Comparison of ENCODE assay signal across 2 cellular contexts in the genomic region with DNA sequence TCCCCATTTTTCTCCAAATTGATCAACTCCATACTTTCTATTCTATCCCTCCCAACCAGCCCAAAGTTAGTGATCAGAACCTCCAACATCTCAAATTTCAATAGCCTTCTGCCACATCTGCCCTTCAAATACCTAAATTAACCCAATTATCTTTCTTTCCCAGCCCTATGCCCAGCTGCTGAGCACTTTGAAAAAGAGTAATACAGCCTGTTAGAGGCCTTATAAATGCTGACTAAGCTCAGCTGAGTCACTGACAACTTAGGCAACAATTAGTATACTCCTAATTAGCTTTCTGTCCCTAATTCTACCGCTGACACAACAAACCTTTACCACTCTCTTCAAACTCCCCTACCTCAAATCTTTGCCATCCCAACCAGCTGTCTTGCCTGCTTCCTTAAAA.
TF ChIP-seq lines count a peak whose summit lies in the region.

No MANE protein-coding gene starts in this region.

TF ChIP-seq in HepG2, 621 proteins besides CTCF, POLR2A, EP300 and RAD21:
- TF ChIP-seq RFX1 (IDR thresholded peaks at IDR 0.05) (no peak), MAFK (conservative IDR thresholded peaks at IDR 0.05 in 1 of 2, IDR thresholded peaks at IDR 0.05 in 1 of 2; ENCODE audit: low read length in 2 of 2) (peak; percentile 81 to 86), ZNF674 (CRISPR knock-in tag; IDR thresholded peaks at IDR 0.05; ENCODE audit: low read depth) (no peak), IRF2 (CRISPR knock-in tag; IDR thresholded peaks at IDR 0.05) (no peak), GATAD2A (CRISPR knock-in tag; IDR thresholded peaks at IDR 0.05) (no peak), ZFP1 (CRISPR knock-in tag; IDR thresholded peaks at IDR 0.05) (no peak), RNF2 (conservative IDR thresholded peaks at IDR 0.05; ENCODE audit: low read depth) (no peak), FLYWCH1 (CRISPR knock-in tag; IDR thresholded peaks at IDR 0.05) (no peak), RFXAP (CRISPR knock-in tag; IDR thresholded peaks at IDR 0.05; ENCODE audit: borderline replicate concordance) (no peak), MBNL3 (CRISPR knock-in tag; conservative IDR thresholded peaks at IDR 0.05) (no peak), MAFF (IDR thresholded peaks at IDR 0.05; ENCODE audit: low read depth, low read length) (peak; percentile 86)
- TF ChIP-seq, protein P1, sequence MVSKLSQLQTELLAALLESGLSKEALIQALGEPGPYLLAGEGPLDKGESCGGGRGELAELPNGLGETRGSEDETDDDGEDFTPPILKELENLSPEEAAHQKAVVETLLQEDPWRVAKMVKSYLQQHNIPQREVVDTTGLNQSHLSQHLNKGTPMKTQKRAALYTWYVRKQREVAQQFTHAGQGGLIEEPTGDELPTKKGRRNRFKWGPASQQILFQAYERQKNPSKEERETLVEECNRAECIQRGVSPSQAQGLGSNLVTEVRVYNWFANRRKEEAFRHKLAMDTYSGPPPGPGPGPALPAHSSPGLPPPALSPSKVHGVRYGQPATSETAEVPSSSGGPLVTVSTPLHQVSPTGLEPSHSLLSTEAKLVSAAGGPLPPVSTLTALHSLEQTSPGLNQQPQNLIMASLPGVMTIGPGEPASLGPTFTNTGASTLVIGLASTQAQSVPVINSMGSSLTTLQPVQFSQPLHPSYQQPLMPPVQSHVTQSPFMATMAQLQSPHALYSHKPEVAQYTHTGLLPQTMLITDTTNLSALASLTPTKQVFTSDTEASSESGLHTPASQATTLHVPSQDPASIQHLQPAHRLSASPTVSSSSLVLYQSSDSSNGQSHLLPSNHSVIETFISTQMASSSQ (IDR thresholded peaks at IDR 0.05; ENCODE audit: low read depth) = no peak
- TF ChIP-seq, protein P1 (CRISPR knock-in tag; IDR thresholded peaks at IDR 0.05; ENCODE audit: borderline replicate concordance) = no peak
- TF ChIP-seq, protein P2, sequence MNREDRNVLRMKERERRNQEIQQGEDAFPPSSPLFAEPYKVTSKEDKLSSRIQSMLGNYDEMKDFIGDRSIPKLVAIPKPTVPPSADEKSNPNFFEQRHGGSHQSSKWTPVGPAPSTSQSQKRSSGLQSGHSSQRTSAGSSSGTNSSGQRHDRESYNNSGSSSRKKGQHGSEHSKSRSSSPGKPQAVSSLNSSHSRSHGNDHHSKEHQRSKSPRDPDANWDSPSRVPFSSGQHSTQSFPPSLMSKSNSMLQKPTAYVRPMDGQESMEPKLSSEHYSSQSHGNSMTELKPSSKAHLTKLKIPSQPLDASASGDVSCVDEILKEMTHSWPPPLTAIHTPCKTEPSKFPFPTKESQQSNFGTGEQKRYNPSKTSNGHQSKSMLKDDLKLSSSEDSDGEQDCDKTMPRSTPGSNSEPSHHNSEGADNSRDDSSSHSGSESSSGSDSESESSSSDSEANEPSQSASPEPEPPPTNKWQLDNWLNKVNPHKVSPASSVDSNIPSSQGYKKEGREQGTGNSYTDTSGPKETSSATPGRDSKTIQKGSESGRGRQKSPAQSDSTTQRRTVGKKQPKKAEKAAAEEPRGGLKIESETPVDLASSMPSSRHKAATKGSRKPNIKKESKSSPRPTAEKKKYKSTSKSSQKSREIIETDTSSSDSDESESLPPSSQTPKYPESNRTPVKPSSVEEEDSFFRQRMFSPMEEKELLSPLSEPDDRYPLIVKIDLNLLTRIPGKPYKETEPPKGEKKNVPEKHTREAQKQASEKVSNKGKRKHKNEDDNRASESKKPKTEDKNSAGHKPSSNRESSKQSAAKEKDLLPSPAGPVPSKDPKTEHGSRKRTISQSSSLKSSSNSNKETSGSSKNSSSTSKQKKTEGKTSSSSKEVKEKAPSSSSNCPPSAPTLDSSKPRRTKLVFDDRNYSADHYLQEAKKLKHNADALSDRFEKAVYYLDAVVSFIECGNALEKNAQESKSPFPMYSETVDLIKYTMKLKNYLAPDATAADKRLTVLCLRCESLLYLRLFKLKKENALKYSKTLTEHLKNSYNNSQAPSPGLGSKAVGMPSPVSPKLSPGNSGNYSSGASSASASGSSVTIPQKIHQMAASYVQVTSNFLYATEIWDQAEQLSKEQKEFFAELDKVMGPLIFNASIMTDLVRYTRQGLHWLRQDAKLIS (CRISPR knock-in tag; IDR thresholded peaks at IDR 0.05) = no peak
- TF ChIP-seq, protein P3, sequence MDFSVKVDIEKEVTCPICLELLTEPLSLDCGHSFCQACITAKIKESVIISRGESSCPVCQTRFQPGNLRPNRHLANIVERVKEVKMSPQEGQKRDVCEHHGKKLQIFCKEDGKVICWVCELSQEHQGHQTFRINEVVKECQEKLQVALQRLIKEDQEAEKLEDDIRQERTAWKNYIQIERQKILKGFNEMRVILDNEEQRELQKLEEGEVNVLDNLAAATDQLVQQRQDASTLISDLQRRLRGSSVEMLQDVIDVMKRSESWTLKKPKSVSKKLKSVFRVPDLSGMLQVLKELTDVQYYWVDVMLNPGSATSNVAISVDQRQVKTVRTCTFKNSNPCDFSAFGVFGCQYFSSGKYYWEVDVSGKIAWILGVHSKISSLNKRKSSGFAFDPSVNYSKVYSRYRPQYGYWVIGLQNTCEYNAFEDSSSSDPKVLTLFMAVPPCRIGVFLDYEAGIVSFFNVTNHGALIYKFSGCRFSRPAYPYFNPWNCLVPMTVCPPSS (IDR thresholded peaks at IDR 0.05) = no peak
- TF ChIP-seq, protein P4, sequence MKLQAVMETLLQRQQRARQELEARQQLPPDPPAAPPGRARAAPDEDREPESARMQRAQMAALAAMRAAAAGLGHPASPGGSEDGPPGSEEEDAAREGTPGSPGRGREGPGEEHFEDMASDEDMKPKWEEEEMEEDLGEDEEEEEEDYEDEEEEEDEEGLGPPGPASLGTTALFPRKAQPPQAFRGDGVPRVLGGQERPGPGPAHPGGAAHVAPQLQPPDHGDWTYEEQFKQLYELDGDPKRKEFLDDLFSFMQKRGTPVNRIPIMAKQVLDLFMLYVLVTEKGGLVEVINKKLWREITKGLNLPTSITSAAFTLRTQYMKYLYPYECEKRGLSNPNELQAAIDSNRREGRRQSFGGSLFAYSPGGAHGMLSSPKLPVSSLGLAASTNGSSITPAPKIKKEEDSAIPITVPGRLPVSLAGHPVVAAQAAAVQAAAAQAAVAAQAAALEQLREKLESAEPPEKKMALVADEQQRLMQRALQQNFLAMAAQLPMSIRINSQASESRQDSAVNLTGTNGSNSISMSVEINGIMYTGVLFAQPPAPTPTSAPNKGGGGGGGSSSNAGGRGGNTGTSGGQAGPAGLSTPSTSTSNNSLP (IDR thresholded peaks at IDR 0.05; ENCODE audit: low read depth, low read length) = no peak
TF ChIP-seq in HepG2: peak in this region for 2.

TF ChIP-seq in K562, 482 proteins besides CTCF, POLR2A, EP300 and RAD21 (continues in another document):
- TF ChIP-seq, protein P5, sequence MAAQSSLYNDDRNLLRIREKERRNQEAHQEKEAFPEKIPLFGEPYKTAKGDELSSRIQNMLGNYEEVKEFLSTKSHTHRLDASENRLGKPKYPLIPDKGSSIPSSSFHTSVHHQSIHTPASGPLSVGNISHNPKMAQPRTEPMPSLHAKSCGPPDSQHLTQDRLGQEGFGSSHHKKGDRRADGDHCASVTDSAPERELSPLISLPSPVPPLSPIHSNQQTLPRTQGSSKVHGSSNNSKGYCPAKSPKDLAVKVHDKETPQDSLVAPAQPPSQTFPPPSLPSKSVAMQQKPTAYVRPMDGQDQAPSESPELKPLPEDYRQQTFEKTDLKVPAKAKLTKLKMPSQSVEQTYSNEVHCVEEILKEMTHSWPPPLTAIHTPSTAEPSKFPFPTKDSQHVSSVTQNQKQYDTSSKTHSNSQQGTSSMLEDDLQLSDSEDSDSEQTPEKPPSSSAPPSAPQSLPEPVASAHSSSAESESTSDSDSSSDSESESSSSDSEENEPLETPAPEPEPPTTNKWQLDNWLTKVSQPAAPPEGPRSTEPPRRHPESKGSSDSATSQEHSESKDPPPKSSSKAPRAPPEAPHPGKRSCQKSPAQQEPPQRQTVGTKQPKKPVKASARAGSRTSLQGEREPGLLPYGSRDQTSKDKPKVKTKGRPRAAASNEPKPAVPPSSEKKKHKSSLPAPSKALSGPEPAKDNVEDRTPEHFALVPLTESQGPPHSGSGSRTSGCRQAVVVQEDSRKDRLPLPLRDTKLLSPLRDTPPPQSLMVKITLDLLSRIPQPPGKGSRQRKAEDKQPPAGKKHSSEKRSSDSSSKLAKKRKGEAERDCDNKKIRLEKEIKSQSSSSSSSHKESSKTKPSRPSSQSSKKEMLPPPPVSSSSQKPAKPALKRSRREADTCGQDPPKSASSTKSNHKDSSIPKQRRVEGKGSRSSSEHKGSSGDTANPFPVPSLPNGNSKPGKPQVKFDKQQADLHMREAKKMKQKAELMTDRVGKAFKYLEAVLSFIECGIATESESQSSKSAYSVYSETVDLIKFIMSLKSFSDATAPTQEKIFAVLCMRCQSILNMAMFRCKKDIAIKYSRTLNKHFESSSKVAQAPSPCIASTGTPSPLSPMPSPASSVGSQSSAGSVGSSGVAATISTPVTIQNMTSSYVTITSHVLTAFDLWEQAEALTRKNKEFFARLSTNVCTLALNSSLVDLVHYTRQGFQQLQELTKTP (IDR thresholded peaks at IDR 0.05; ENCODE audit: low read depth in 1 of 2, partially characterized antibody in 2 of 2) = peak in 1 of 2 experiments; percentile 54
- TF ChIP-seq HNRNPLL (IDR thresholded peaks at IDR 0.05; ENCODE audit: low read depth, low read length, poor library complexity, severe bottlenecking) = no peak
- no peak for TF ChIP-seq HIVEP1 (CRISPR knock-in tag; IDR thresholded peaks at IDR 0.05)
- no peak for TF ChIP-seq HMG20A (CRISPR knock-in tag; conservative IDR thresholded peaks at IDR 0.05)
- TF ChIP-seq DPF2 (IDR thresholded peaks at IDR 0.05) = peak; percentile 84
- no peak for TF ChIP-seq ZNF830 (CRISPR knock-in tag; IDR thresholded peaks at IDR 0.05)
- TF ChIP-seq POLR3A (IDR thresholded peaks at IDR 0.05; ENCODE audit: borderline replicate concordance, extremely low read depth, insufficient read depth, insufficient read length) = no peak
- TF ChIP-seq SP1 (CRISPR knock-in tag; IDR thresholded peaks at IDR 0.05) = no peak
- TF ChIP-seq JUND (IDR thresholded peaks at IDR 0.05; ENCODE audit: borderline replicate concordance, low read depth, low read length) = peak; percentile 70; the same call in 1 of the 2 replicates
- peak; percentile 49; the same call in 1 of the 3 replicates for TF ChIP-seq JUND (tag; IDR thresholded peaks at IDR 0.05; ENCODE audit: borderline replicate concordance, low read depth, low read length)
- TF ChIP-seq, protein P6, sequence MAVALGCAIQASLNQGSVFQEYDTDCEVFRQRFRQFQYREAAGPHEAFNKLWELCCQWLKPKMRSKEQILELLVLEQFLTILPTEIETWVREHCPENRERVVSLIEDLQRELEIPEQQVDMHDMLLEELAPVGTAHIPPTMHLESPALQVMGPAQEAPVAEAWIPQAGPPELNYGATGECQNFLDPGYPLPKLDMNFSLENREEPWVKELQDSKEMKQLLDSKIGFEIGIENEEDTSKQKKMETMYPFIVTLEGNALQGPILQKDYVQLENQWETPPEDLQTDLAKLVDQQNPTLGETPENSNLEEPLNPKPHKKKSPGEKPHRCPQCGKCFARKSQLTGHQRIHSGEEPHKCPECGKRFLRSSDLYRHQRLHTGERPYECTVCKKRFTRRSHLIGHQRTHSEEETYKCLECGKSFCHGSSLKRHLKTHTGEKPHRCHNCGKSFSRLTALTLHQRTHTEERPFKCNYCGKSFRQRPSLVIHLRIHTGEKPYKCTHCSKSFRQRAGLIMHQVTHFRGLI (CRISPR knock-in tag; IDR thresholded peaks at IDR 0.05) = no peak
- 0 out of 2 replicates have a peak, but pooled peaks have one; percentile 4 for TF ChIP-seq ARID2 (IDR thresholded peaks at IDR 0.05)
- TF ChIP-seq CBFA2T3 (IDR thresholded peaks at IDR 0.05) = peak; percentile 69
- TF ChIP-seq CEBPG (CRISPR knock-in tag; IDR thresholded peaks at IDR 0.05) = no peak
- TF ChIP-seq CEBPG (tag; conservative IDR thresholded peaks at IDR 0.05 in 1 of 2, IDR thresholded peaks at IDR 0.05 in 1 of 2) = peak; percentile 55 to 62; a peak in 1 of 4 replicates
- no peak for TF ChIP-seq SNRNP70 (optimal IDR thresholded peaks at IDR 0.05; ENCODE audit: low read depth, low read length)
- TF ChIP-seq ZNF431 (CRISPR knock-in tag; IDR thresholded peaks at IDR 0.05) = no peak
- TF ChIP-seq, protein P7, sequence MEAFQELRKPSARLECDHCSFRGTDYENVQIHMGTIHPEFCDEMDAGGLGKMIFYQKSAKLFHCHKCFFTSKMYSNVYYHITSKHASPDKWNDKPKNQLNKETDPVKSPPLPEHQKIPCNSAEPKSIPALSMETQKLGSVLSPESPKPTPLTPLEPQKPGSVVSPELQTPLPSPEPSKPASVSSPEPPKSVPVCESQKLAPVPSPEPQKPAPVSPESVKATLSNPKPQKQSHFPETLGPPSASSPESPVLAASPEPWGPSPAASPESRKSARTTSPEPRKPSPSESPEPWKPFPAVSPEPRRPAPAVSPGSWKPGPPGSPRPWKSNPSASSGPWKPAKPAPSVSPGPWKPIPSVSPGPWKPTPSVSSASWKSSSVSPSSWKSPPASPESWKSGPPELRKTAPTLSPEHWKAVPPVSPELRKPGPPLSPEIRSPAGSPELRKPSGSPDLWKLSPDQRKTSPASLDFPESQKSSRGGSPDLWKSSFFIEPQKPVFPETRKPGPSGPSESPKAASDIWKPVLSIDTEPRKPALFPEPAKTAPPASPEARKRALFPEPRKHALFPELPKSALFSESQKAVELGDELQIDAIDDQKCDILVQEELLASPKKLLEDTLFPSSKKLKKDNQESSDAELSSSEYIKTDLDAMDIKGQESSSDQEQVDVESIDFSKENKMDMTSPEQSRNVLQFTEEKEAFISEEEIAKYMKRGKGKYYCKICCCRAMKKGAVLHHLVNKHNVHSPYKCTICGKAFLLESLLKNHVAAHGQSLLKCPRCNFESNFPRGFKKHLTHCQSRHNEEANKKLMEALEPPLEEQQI (IDR thresholded peaks at IDR 0.05) = peak; percentile 53; the same call in 1 of the 2 replicates
- TF ChIP-seq, protein P8, sequence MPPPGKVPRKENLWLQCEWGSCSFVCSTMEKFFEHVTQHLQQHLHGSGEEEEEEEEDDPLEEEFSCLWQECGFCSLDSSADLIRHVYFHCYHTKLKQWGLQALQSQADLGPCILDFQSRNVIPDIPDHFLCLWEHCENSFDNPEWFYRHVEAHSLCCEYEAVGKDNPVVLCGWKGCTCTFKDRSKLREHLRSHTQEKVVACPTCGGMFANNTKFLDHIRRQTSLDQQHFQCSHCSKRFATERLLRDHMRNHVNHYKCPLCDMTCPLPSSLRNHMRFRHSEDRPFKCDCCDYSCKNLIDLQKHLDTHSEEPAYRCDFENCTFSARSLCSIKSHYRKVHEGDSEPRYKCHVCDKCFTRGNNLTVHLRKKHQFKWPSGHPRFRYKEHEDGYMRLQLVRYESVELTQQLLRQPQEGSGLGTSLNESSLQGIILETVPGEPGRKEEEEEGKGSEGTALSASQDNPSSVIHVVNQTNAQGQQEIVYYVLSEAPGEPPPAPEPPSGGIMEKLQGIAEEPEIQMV (tag; conservative IDR thresholded peaks at IDR 0.05; ENCODE audit: low read depth) = no peak
- peak; percentile 88 for TF ChIP-seq NFE2 (IDR thresholded peaks at IDR 0.05; ENCODE audit: low read depth)
- peak; percentile 90 for TF ChIP-seq DACH1 (IDR thresholded peaks at IDR 0.05; ENCODE audit: partially characterized antibody)
